ENCODE assay signal across 10 cellular contexts in genomic region chr17:35723735-35724134, GRCh38. TPM values are rescaled to one million over a fixed set of nuclear protein-coding genes. Genes with fewer than 3 reads are reported as not detected.
"Had no signal": no experiment of that assay in that cellular context is flagged by ENCODE, and none has a peak within 500 bp of the region (broad histone marks: within the 10 kb centered on the region; RNA-seq: fewer than 3 reads in every experiment).

No MANE protein-coding gene starts in this region.

- H3K4me3 ChIP-seq: GM23248, HAP-1 had no signal

- H3K27ac ChIP-seq: GM23248 had no signal

- H3K9me3 ChIP-seq: HAP-1 had no signal

- ATAC-seq: HCT116 had no signal

- H3K9ac ChIP-seq: GM23248 had no signal

- FAIRE-seq: HTR-8/SVneo had no signal

- H2AFZ ChIP-seq: GM23248 had no signal

- DNase-seq: GM23248, GOT3, H7, IMR-90, KBM-7 had no signal

RNA-seq across cellular contexts. Expression of gene GAS2L2, which starts 29.3 kb away (rescaled TPM):
- total RNA-seq: GM23248, IMR-90 had no signal
- polyA plus RNA-seq: GM23248 had no signal

RNA-seq across cellular contexts. Expression of gene C17orf50, which starts 37.0 kb away (rescaled TPM):
- total RNA-seq: GM23248, H4, H7, HT-29, IMR-90 had no signal
- polyA plus RNA-seq: GM23248, IMR-90 had no signal
